16 cellular contexts compared by ENCODE assay signal in the genomic region with DNA sequence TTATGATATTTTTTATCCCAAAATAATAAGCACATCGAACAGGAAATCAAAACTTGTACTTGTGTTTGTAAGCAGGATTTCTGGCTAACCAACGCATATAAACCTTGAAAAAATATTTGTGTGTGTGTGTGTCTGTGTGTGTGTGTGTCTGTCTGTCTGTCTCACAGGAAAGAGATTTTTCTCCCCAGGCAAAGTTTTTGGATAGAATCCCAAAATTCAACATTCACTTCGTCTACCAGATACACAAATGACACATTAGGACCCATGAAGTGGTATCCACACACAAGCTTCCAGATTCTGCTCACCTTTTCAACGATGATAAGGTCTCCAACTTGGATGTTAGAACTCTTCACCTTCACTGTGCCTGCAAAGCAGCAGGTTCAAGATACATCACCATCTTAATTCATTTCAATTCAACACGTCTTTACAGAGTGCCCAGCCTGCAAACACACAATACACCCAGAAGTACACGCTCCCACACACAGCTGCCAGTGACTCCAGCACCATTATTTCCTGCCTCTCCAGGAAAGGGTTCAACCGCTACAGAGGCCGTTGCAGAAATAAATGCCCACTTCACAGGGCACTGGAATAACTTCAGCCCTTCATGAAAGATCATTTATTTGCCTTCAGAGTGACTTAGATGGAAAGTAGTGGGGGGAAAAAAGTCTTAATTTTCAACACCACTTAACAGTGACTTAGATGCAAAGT.
DNase-seq lines count a peak whose midpoint lies in the region; ATAC-seq, FAIRE-seq and TF ChIP-seq lines count a peak whose summit lies in the region.
"Had no signal": no experiment of that assay in that cellular context is flagged by ENCODE, and none has a peak within 500 bp of the region (broad histone marks: within the 10 kb centered on the region; RNA-seq: fewer than 3 reads in every experiment).

No MANE protein-coding gene starts in this region.

- no peak for TF ChIP-seq CTCF in HepG2 (CRISPR knock-in tag; IDR thresholded peaks at IDR 0.05)
- no peak for TF ChIP-seq CTCF in right lobe of liver (IDR thresholded peaks at IDR 0.05)
- no peak for TF ChIP-seq CTCF in fibroblast of the aortic adventitia (IDR thresholded peaks at IDR 0.05; ENCODE audit: insufficient read depth, low read length)
- TF ChIP-seq CTCF in colonic mucosa (IDR thresholded peaks at IDR 0.05), result no peak

- H3K27me3 ChIP-seq in HepG2 (ENCODE audit: control insufficient read depth in 1 of 2, insufficient read depth in 2 of 2, low read length in 2 of 2) (no peaks in the 10 kb centered on the region), right lobe of liver (no peaks in the 10 kb centered on the region), colonic mucosa (no peaks in the 10 kb centered on the region)

- no peak for TF ChIP-seq EP300 in HepG2 (IDR thresholded peaks at IDR 0.05; ENCODE audit: low read depth in 2 of 2, low read length in 2 of 2)
- TF ChIP-seq EP300 in HepG2 (CRISPR knock-in tag; IDR thresholded peaks at IDR 0.05; ENCODE audit: borderline replicate concordance), result no peak

- no peak overlapping the region for H2AFZ ChIP-seq in HepG2 (ENCODE audit: low read length)

- DNase-seq in HepG2 (ENCODE audit: low spot score), result no peak
- no peak for DNase-seq in right lobe of liver
- DNase-seq in RPMI7951 (ENCODE audit: low read depth), result peak; percentile 81
- DNase-seq in fibroblast of the aortic adventitia (ENCODE audit: low read depth), result peak; percentile 16
- DNase-seq in colonic mucosa, result no peak
- no peak for DNase-seq in GM12892 (ENCODE audit: insufficient read length)
- DNase-seq in NCI-H2196 (lab: John Stamatoyannopoulos, UW; ENCODE audit: unreplicated experiment), result no peak
- DNase-seq: activated B cell treated with CpG ODN at 0.5 μM for 24 hours, activated T-cell treated with anti-CD3 and anti-CD28 coated beads for 4 hours, aorta, GDM1, natural killer cell, NCI-H1436 treated with DMSO at 0.1 percent for 48 hours had no signal

- H4K20me1 ChIP-seq in HepG2 (ENCODE audit: insufficient read depth, low read length), result no peaks in the 10 kb centered on the region

- ATAC-seq in HepG2 (no peak), right lobe of liver (no peak), GM18861 (IDR thresholded peaks at IDR 0.05; ENCODE audit: unreplicated experiment) (no peak)
- ATAC-seq: natural killer cell had no signal

- in situ Hi-C loops in HepG2 (cut with HindIII; ENCODE audit: extremely low pct_ligation_motif_present, low pct_unique_long_range_greater_than_20kb), result no loop called here

- FAIRE-seq in HepG2 (lab: Jason Lieb, UNC) (no peak), GM12892 (lab: Jason Lieb, UNC) (no peak)
- FAIRE-seq: islet of Langerhans, urothelium cell line had no signal

- 94% methylated on average over 8 of the region's 8 CpGs for WGBS in HepG2 (ENCODE audit: low lambda C conversion rate)
- WGBS in right lobe of liver (ENCODE audit: insufficient coverage, low coverage, low lambda C conversion rate, missing lambda C conversion rate), result 58% methylated on average over 8 of the region's 8 CpGs

- no peak overlapping the region for H3K9ac ChIP-seq in HepG2 (ENCODE audit: insufficient read depth, low read depth, low read length)
- H3K9ac ChIP-seq in colonic mucosa (ENCODE audit: low read depth in 2 of 2, low read length in 2 of 2), result no peak overlapping the region

- H3K27ac ChIP-seq in HepG2 (ENCODE audit: extremely low read length, insufficient read depth, low read length) (no peak overlapping the region), right lobe of liver (no peak overlapping the region), colonic mucosa (no peak overlapping the region)

- TF ChIP-seq RAD21 in HepG2 (CRISPR knock-in tag; IDR thresholded peaks at IDR 0.05), result no peak

- H3K9me3 ChIP-seq in HepG2 (ENCODE audit: low read length) (no peaks in the 10 kb centered on the region), right lobe of liver (no peaks in the 10 kb centered on the region), colonic mucosa (no peaks in the 10 kb centered on the region)

- no peaks in the 10 kb centered on the region for H3K79me2 ChIP-seq in HepG2 (ENCODE audit: insufficient read depth, low read length)

- peaks cover 68% of the 10 kb centered on the region for H3K4me1 ChIP-seq in HepG2 (ENCODE audit: insufficient read depth, low read length)
- H3K4me1 ChIP-seq in right lobe of liver, result no peaks in the 10 kb centered on the region
- no peaks in the 10 kb centered on the region for H3K4me1 ChIP-seq in colonic mucosa

- no TSS peak for BruUV-seq in HepG2 (replicated peaks; lab: Mats Ljungman, UMichigan)

- CTCF ChIA-PET in HepG2 (lab: Yijun Ruan, JAX; ENCODE audit: low intra/inter-chr PET ratio, low total read pairs), result no interaction called here

- no peak overlapping the region for H3K4me2 ChIP-seq in HepG2 (ENCODE audit: low read depth, low read length)

- intact Hi-C loops in HepG2 (cut with micrococcal nuclease; ENCODE audit: unreplicated experiment) (no loop called here), right lobe of liver (cut with DNase I) (no loop called here), colonic mucosa (cut with DNase I) (loop anchor here (10.0 kb wide), 1 partner anchor 268 kb away; no protein-coding TSS in a partner anchor)

- POLR2A ChIA-PET in HepG2 (lab: Yijun Ruan, JAX), result no interaction called here

- H3K4me3 ChIP-seq in HepG2 (replicated peaks in 1 of 3; ENCODE audit: insufficient read depth in 1 of 3, low read depth in 2 of 3, low read length in 3 of 3) (no peak overlapping the region), right lobe of liver (no peak overlapping the region), fibroblast of the aortic adventitia (ENCODE audit: low read depth, low read length) (no peak overlapping the region), colonic mucosa (no peak overlapping the region)

- TF ChIP-seq POLR2A in HepG2 (IDR thresholded peaks at IDR 0.05; ENCODE audit: insufficient read depth in 1 of 2, low read depth in 2 of 2, low read length in 2 of 2), result no peak
- TF ChIP-seq POLR2A in right lobe of liver (IDR thresholded peaks at IDR 0.05), result no peak
- no peak for TF ChIP-seq POLR2A in GM12892 (IDR thresholded peaks at IDR 0.05; ENCODE audit: low read depth, low read length)

- H3K36me3 ChIP-seq in HepG2 (replicated peaks in 1 of 2; ENCODE audit: control insufficient read depth in 1 of 2, insufficient read depth in 2 of 2, low read length in 2 of 2) (peaks cover 0 to 4% of the 10 kb centered on the region in 2 experiments; a peak in 2 of 5 replicates), right lobe of liver (no peaks in the 10 kb centered on the region), colonic mucosa (no peaks in the 10 kb centered on the region)

TF ChIP-seq in HepG2, 621 proteins besides CTCF, POLR2A, EP300 and RAD21:
- TF ChIP-seq NFE2 (CRISPR knock-in tag; IDR thresholded peaks at IDR 0.05), result no peak
- TF ChIP-seq, protein P1, sequence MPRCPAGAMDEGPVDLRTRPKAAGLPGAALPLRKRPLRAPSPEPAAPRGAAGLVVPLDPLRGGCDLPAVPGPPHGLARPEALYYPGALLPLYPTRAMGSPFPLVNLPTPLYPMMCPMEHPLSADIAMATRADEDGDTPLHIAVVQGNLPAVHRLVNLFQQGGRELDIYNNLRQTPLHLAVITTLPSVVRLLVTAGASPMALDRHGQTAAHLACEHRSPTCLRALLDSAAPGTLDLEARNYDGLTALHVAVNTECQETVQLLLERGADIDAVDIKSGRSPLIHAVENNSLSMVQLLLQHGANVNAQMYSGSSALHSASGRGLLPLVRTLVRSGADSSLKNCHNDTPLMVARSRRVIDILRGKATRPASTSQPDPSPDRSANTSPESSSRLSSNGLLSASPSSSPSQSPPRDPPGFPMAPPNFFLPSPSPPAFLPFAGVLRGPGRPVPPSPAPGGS (CRISPR knock-in tag; IDR thresholded peaks at IDR 0.05), result 0 out of 2 replicates have a peak, but pooled peaks have one; percentile 21
- 0 out of 2 replicates have a peak, but pooled peaks have one; percentile 19 for TF ChIP-seq ZNF788 (CRISPR knock-in tag; IDR thresholded peaks at IDR 0.05; ENCODE audit: borderline replicate concordance)

Comparison
In these comparisons a context has a peak if more than half of its experiments do, and no peak if none do; other contexts are left out.
1. DNase-seq: peak in RPMI7951 (single experiment) and fibroblast of the aortic adventitia (single experiment); none in HepG2 (single experiment), right lobe of liver (0 of 3), colonic mucosa (single experiment), GM12892 (single experiment) and NCI-H2196 (single experiment).